Comparison of ENCODE assay signal across 17 cellular contexts in genomic region chr12:53391667-53392244, GRCh38. TPM values are rescaled to one million over a fixed set of nuclear protein-coding genes. Genes with fewer than 3 reads are reported as not detected.
DNase-seq lines count a peak whose midpoint lies in the region; ATAC-seq and TF ChIP-seq lines count a peak whose summit lies in the region.
"Had no signal": no experiment of that assay in that cellular context is flagged by ENCODE, and none has a peak within 500 bp of the region (broad histone marks: within the 10 kb centered on the region; RNA-seq: fewer than 3 reads in every experiment).

No MANE protein-coding gene starts in this region.

- DNase-seq in CD4-positive, alpha-beta memory T cell: no peak
- peak; percentile 72 for DNase-seq in fibroblast of peridontal ligament (ENCODE audit: extremely low read depth)
- no peak for DNase-seq in sciatic nerve (ENCODE audit: low spot score)
- DNase-seq in stimulated activated CD4-positive, alpha-beta T cell treated with anti-CD3 and anti-CD28 coated beads, Interleukin-2, amount 100 ng/mL, for 24 hours: no peak
- no peak for DNase-seq in GM20000 (ENCODE audit: low spot score)
- no peak for DNase-seq in SIG-M5 (lab: John Stamatoyannopoulos, UW)
- DNase-seq: activated CD4-positive, alpha-beta T cell treated with anti-CD3 and anti-CD28 coated beads for 36 hours; activated T-cell treated with anti-CD3 and anti-CD28 coated beads, Interleukin-2, amount 50 U/mL, for 24 hours; BE2C; DND-41; NCI-H1417 treated with DMSO at 0.1 percent for 48 hours; NCI-H446; PC-9 had no signal

- H3K27me3 ChIP-seq in CD4-positive, alpha-beta memory T cell (ENCODE audit: insufficient read depth, low read length): no peaks in the 10 kb centered on the region
- H3K27me3 ChIP-seq: BE2C had no signal

- peak overlapping the region in 6 of 8 donors; percentile 17 to 65 (median 37) for H3K4me3 Mint-ChIP-seq in CD4-positive, alpha-beta memory T cell
- H3K4me3 Mint-ChIP-seq: activated CD4-positive, alpha-beta T cell treated with anti-CD3 and anti-CD28 coated beads for 36 hours; activated T-cell treated with anti-CD3 and anti-CD28 coated beads, Interleukin-2, amount 50 U/mL, for 24 hours; T-helper 1 cell treated with Interleukin-12 subunit alpha and Interleukin-12 subunit beta and Interleukin-4 antibody, amounts not matched to agents 30 μg/mL and 1 μg/mL, for 36 hours had no signal

- intact Hi-C loops in CD4-positive, alpha-beta memory T cell (cut with micrococcal nuclease): no loop called here
- intact Hi-C loops in sciatic nerve (cut with DNase I): no loop called here

- peak overlapping the region in 3 of 7 donors; percentile 12 to 79 (median 34) for H3K27ac Mint-ChIP-seq in CD4-positive, alpha-beta memory T cell
- H3K27ac Mint-ChIP-seq: activated CD4-positive, alpha-beta T cell treated with anti-CD3 and anti-CD28 coated beads for 36 hours; activated T-cell treated with anti-CD3 and anti-CD28 coated beads, Interleukin-2, amount 50 U/mL, for 24 hours; T-helper 1 cell treated with Interleukin-12 subunit alpha and Interleukin-12 subunit beta and Interleukin-4 antibody, amounts not matched to agents 30 μg/mL and 1 μg/mL, for 36 hours had no signal

- H3K4me1 Mint-ChIP-seq in CD4-positive, alpha-beta memory T cell: peaks cover 30 to 56% (median 48%) of the 10 kb centered on the region in 4 donors

- POLR2A ChIA-PET in CD4-positive, alpha-beta memory T cell (lab: Charles Lee; ENCODE audit: partially characterized antibody): no interaction called here

- H3K9me3 ChIP-seq in CD4-positive, alpha-beta memory T cell (ENCODE audit: control insufficient read depth in 1 of 2, low read length in 2 of 2): no peaks in the 10 kb centered on the region
- H3K9me3 ChIP-seq: BE2C had no signal

- ATAC-seq in SK-N-SH treated with all-trans-retinoic acid at 6 μM for 48 hours (no peak), sciatic nerve (peak; percentile 53), GM21825 (IDR thresholded peaks at IDR 0.05; ENCODE audit: unreplicated experiment) (no peak)
- ATAC-seq: activated CD4-positive, alpha-beta T cell treated with anti-CD3 and anti-CD28 coated beads for 36 hours had no signal

- H3K4me3 ChIP-seq in CD4-positive, alpha-beta memory T cell (ENCODE audit: low read length in 2 of 2): no peak overlapping the region
- H3K4me3 ChIP-seq: PC-9 had no signal

- H3K36me3 ChIP-seq in CD4-positive, alpha-beta memory T cell (ENCODE audit: insufficient read depth, low read length): peaks cover 12% of the 10 kb centered on the region

- H3K36me3 Mint-ChIP-seq in CD4-positive, alpha-beta memory T cell: peaks cover 17 to 34% of the 10 kb centered on the region in 2 donors

- TF ChIP-seq CTCF in GM20000 (IDR thresholded peaks at IDR 0.05; ENCODE audit: extremely low read depth, missing control alignments): no peak

- CTCF ChIA-PET in CD4-positive, alpha-beta memory T cell (lab: Charles Lee; ENCODE audit: partially characterized antibody): interaction anchor here (0.8 to 0.9 kb wide), 2 partner anchors 39 to 46 kb away, joined by 3 read pairs; no protein-coding TSS in a partner anchor

- H3K9me3 Mint-ChIP-seq in CD4-positive, alpha-beta memory T cell: no peaks in the 10 kb centered on the region
- H3K9me3 Mint-ChIP-seq: activated T-cell treated with anti-CD3 and anti-CD28 coated beads, Interleukin-2, amount 50 U/mL, for 24 hours; T-helper 1 cell treated with Interleukin-12 subunit alpha and Interleukin-12 subunit beta and Interleukin-4 antibody, amounts not matched to agents 30 μg/mL and 1 μg/mL, for 36 hours had no signal

- H3K27ac ChIP-seq in CD4-positive, alpha-beta memory T cell (ENCODE audit: low read depth, low read length): no peak overlapping the region

- H3K4me1 ChIP-seq in CD4-positive, alpha-beta memory T cell (ENCODE audit: insufficient read depth, low read length): peaks cover 56% of the 10 kb centered on the region

- no peaks in the 10 kb centered on the region for H3K27me3 Mint-ChIP-seq in CD4-positive, alpha-beta memory T cell
- H3K27me3 Mint-ChIP-seq: activated CD4-positive, alpha-beta T cell treated with anti-CD3 and anti-CD28 coated beads for 36 hours; activated T-cell treated with anti-CD3 and anti-CD28 coated beads, Interleukin-2, amount 50 U/mL, for 24 hours had no signal

TF ChIP-seq in SK-N-SH treated with all-trans-retinoic acid at 6 μM for 48 hours, 23 proteins besides CTCF, POLR2A, EP300 and RAD21 (continues in another document):
- TF ChIP-seq ZNF565 (CRISPR knock-in tag; conservative IDR thresholded peaks at IDR 0.05; ENCODE audit: low read depth) (no peak), PATZ1 (CRISPR knock-in tag; IDR thresholded peaks at IDR 0.05; ENCODE audit: borderline replicate concordance) (no peak), OSR1 (CRISPR knock-in tag; IDR thresholded peaks at IDR 0.05) (no peak), SNAI2 (CRISPR knock-in tag; IDR thresholded peaks at IDR 0.05) (0 out of 2 replicates have a peak, but pooled peaks have one; percentile 5), TCF4 (CRISPR knock-in tag; IDR thresholded peaks at IDR 0.05; ENCODE audit: borderline replicate concordance) (peak; percentile 85), CSRNP3 (CRISPR knock-in tag; IDR thresholded peaks at IDR 0.05) (no peak), ZFP3 (CRISPR knock-in tag; IDR thresholded peaks at IDR 0.05) (no peak), ZC3H10 (CRISPR knock-in tag; IDR thresholded peaks at IDR 0.05) (no peak), ESRRG (CRISPR knock-in tag; IDR thresholded peaks at IDR 0.05) (no peak), ISL1 (CRISPR knock-in tag; IDR thresholded peaks at IDR 0.05) (no peak), POU6F1 (CRISPR knock-in tag; IDR thresholded peaks at IDR 0.05; ENCODE audit: borderline replicate concordance, low read depth) (no peak), ZFP30 (CRISPR knock-in tag; IDR thresholded peaks at IDR 0.05) (no peak), RARB (CRISPR knock-in tag; IDR thresholded peaks at IDR 0.05) (no peak), BACH2 (CRISPR knock-in tag; IDR thresholded peaks at IDR 0.05; ENCODE audit: borderline replicate concordance) (no peak), ZNF70 (CRISPR knock-in tag; IDR thresholded peaks at IDR 0.05) (no peak)

RNA-seq across cellular contexts. Expression of gene SP1, which starts 11.8 kb away (rescaled TPM):
- 100 to 1,000 TPM; 109 to 110 TPM for total RNA-seq in CD4-positive, alpha-beta memory T cell
- 10 to 100 TPM in 1 of 2 donors, 1 to 10 TPM in 1; 4.3 to 10.6 TPM for polyA plus RNA-seq in CD4-positive, alpha-beta memory T cell
- total RNA-seq in sciatic nerve: 101 TPM

RNA-seq across cellular contexts. Expression of gene AMHR2, which starts 31.9 kb away (rescaled TPM):
- total RNA-seq in CD4-positive, alpha-beta memory T cell: not detected
- not detected for polyA plus RNA-seq in CD4-positive, alpha-beta memory T cell
- total RNA-seq in sciatic nerve: not detected
- total RNA-seq: activated CD4-positive, alpha-beta T cell treated with anti-CD3 and anti-CD28 coated beads for 36 hours; aorta; PC-9 had no signal

RNA-seq across cellular contexts. Expression of gene PRR13, which starts 49.8 kb away (rescaled TPM):
- total RNA-seq in CD4-positive, alpha-beta memory T cell: 100 to 1,000 TPM; 242 to 247 TPM
- 100 to 1,000 TPM; 545 to 843 TPM for polyA plus RNA-seq in CD4-positive, alpha-beta memory T cell
- total RNA-seq in sciatic nerve: 86.4 TPM

RNA-seq across cellular contexts. Expression of gene SP7, which starts 55.6 kb away (rescaled TPM):
- total RNA-seq in CD4-positive, alpha-beta memory T cell: not detected
- polyA plus RNA-seq in CD4-positive, alpha-beta memory T cell: not detected
- total RNA-seq in sciatic nerve: 0.31 TPM
- total RNA-seq: activated CD4-positive, alpha-beta T cell treated with anti-CD3 and anti-CD28 coated beads for 36 hours; PC-9 had no signal
- polyA plus RNA-seq: aorta had no signal
